Comparison of ENCODE assay signal across 8 cellular contexts in genomic region chr3:54891540-54891897, GRCh38. TPM values are rescaled to one million over a fixed set of nuclear protein-coding genes. Genes with fewer than 3 reads are reported as not detected.
A peak's percentile ranks its signal among the peaks of the same experiment; 100 is the strongest.
DNase-seq lines count a peak whose midpoint lies in the region; ATAC-seq and TF ChIP-seq lines count a peak whose summit lies in the region.

No MANE protein-coding gene starts in this region.

- H2BK20ac ChIP-seq in H9 (ENCODE audit: low read depth, low read length, poor library complexity, severe bottlenecking) = no peak overlapping the region

- no peak overlapping the region for H4K91ac ChIP-seq in H9 (ENCODE audit: insufficient read length, low read depth, low read length)

- H3K27ac Mint-ChIP-seq in H9 (peak overlapping the region in 2 of 3 experiments; percentile 48 to 87; a peak in 2 of 7 replicates), nephron progenitor cell (peak overlapping the region; percentile 38)

- H3K27me3 Mint-ChIP-seq in H9 (ENCODE audit: low read depth) = no peaks in the 10 kb centered on the region
- H3K27me3 Mint-ChIP-seq in nephron progenitor cell (ENCODE audit: low read depth, poor library complexity) = peaks cover 5% of the 10 kb centered on the region

- peak; percentile 61 for DNase-seq in H9
- peak; percentile 92 for DNase-seq in RWPE2 (ENCODE audit: low spot score)
- peak; percentile 95 to 98 for DNase-seq in fibroblast of lung (ENCODE audit: low read depth in 2 of 2)
- peak; percentile 37 for DNase-seq in nephron progenitor cell
- no peak for DNase-seq in T-helper 2 cell
- DNase-seq in stimulated activated CD4-positive, alpha-beta T cell treated with anti-CD3 and anti-CD28 coated beads, Interleukin-4, amount 100 ng/mL, for 4 hours = no peak
- no peak for DNase-seq in NOMO-1 treated with DMSO at 0.1 percent for 48 hours (lab: John Stamatoyannopoulos, UW; ENCODE audit: unreplicated experiment)

- TF ChIP-seq CTCF in H9 (conservative IDR thresholded peaks at IDR 0.05) (0 out of 3 replicates have a peak, but pooled peaks have one; percentile 12), RWPE2 (IDR thresholded peaks at IDR 0.05; ENCODE audit: poor library complexity, severe bottlenecking) (peak; percentile 36), fibroblast of lung (conservative IDR thresholded peaks at IDR 0.05 in 1 of 2, IDR thresholded peaks at IDR 0.05 in 1 of 2; ENCODE audit: low read depth in 1 of 2, low read length in 2 of 2) (peak; percentile 50 to 61), nephron progenitor cell (IDR thresholded peaks at IDR 0.05) (no peak)

- H3K4me1 Mint-ChIP-seq in H9 (peaks cover 15 to 19% of the 10 kb centered on the region in 2 experiments), nephron progenitor cell (peaks cover 19% of the 10 kb centered on the region)

- H2BK5ac ChIP-seq in H9 (ENCODE audit: insufficient read length, low read length) = no peak overlapping the region

- H3K14ac ChIP-seq in H9 (ENCODE audit: insufficient read depth, low read length) = no peak overlapping the region

- H3K23ac ChIP-seq in H9 (ENCODE audit: insufficient read length, low read depth, low read length) = no peak overlapping the region

- H3K79me1 ChIP-seq in H9 (ENCODE audit: insufficient read depth, low read depth, low read length, poor library complexity, severe bottlenecking) = no peaks in the 10 kb centered on the region

- H2BK15ac ChIP-seq in H9 (ENCODE audit: low read depth, low read length) = no peak overlapping the region

- H3K79me2 ChIP-seq in H9 (ENCODE audit: insufficient read depth, low read length) (no peaks in the 10 kb centered on the region), fibroblast of lung (ENCODE audit: control insufficient read depth, insufficient read depth, low read length) (no peaks in the 10 kb centered on the region)

- H2BK12ac ChIP-seq in H9 (ENCODE audit: insufficient read length, low read depth, low read length) = no peak overlapping the region

- H3K36me3 ChIP-seq in RWPE2 (ENCODE audit: low read depth) (no peaks in the 10 kb centered on the region), fibroblast of lung (ENCODE audit: control insufficient read depth, insufficient read depth, low read length) (no peaks in the 10 kb centered on the region)

- H3K4me3 ChIP-seq in RWPE2 (ENCODE audit: severe bottlenecking) (no peak overlapping the region), fibroblast of lung (replicated peaks in 1 of 4; ENCODE audit: control extremely low read depth in 1 of 4, insufficient read depth in 1 of 4, low read depth in 3 of 4, low read length in 4 of 4) (no peak overlapping the region)

- ATAC-seq in RWPE2 (ENCODE audit: low read depth) (peak; percentile 97), HG03520 (IDR thresholded peaks at IDR 0.05; ENCODE audit: unreplicated experiment) (no peak)

- H3T11ph ChIP-seq in H9 (ENCODE audit: low read length) = no peak overlapping the region

- H3K56ac ChIP-seq in H9 (ENCODE audit: insufficient read length, low read depth, low read length) = no peak overlapping the region

- H3K27me3 ChIP-seq in H9 (ENCODE audit: insufficient read depth, low read length) (no peaks in the 10 kb centered on the region), RWPE2 (ENCODE audit: insufficient read depth, poor library complexity, severe bottlenecking) (no peaks in the 10 kb centered on the region), fibroblast of lung (ENCODE audit: control insufficient read depth, insufficient read depth, low read length) (no peaks in the 10 kb centered on the region)

- H3K36me3 Mint-ChIP-seq in H9 (ENCODE audit: insufficient read depth in 1 of 3, low read depth in 3 of 3) (peaks cover 0 to 10% (median 10%) of the 10 kb centered on the region in 3 experiments; a peak in 3 of 7 replicates), nephron progenitor cell (ENCODE audit: low read depth) (no peaks in the 10 kb centered on the region)

- H3K9me3 Mint-ChIP-seq in H9 = no peaks in the 10 kb centered on the region; a peak in 1 of 5 replicates
- H3K9me3 Mint-ChIP-seq in nephron progenitor cell = no peaks in the 10 kb centered on the region

- no peaks in the 10 kb centered on the region for H3K23me2 ChIP-seq in H9 (ENCODE audit: insufficient read length, low read depth, low read length, poor library complexity, severe bottlenecking)

- H2AK5ac ChIP-seq in H9 (ENCODE audit: insufficient read length, low read length) = no peak overlapping the region

- H4K8ac ChIP-seq in H9 (replicated peaks; ENCODE audit: insufficient read length, low read depth, low read length) = no peak overlapping the region

- no peaks in the 10 kb centered on the region for H4K20me1 ChIP-seq in H9 (ENCODE audit: control insufficient read depth, insufficient read depth, insufficient read length)
- no peaks in the 10 kb centered on the region for H4K20me1 ChIP-seq in fibroblast of lung (ENCODE audit: control insufficient read depth, extremely low read depth, insufficient read depth, low read length)

- no peak overlapping the region for H3K27ac ChIP-seq in H9 (ENCODE audit: insufficient read length, low read depth, low read length)
- peak overlapping the region; percentile 79 for H3K27ac ChIP-seq in RWPE2 (ENCODE audit: poor library complexity, severe bottlenecking)
- H3K27ac ChIP-seq in fibroblast of lung (ENCODE audit: insufficient read depth, low read length) = no peak overlapping the region

- no peak overlapping the region for H4K5ac ChIP-seq in H9 (ENCODE audit: insufficient read length, low read depth, low read length)

- no peak overlapping the region for H3K18ac ChIP-seq in H9 (ENCODE audit: insufficient read length, low read depth, low read length)

- H3K4me3 Mint-ChIP-seq in H9 (no peak overlapping the region), nephron progenitor cell (no peak overlapping the region)

- H2AFZ ChIP-seq in H9 (ENCODE audit: low read length) (no peak overlapping the region), fibroblast of lung (ENCODE audit: low read length) (no peak overlapping the region)

- no CpG with 5 or more reads among the region's 5 CpGs for WGBS in H9 (ENCODE audit: extremely low coverage, insufficient read length, low lambda C conversion rate)

- H3K9me3 ChIP-seq in H9 (ENCODE audit: control insufficient read depth, low read depth, low read length) = no peaks in the 10 kb centered on the region
- no peaks in the 10 kb centered on the region for H3K9me3 ChIP-seq in RWPE2 (ENCODE audit: severe bottlenecking)
- no peaks in the 10 kb centered on the region for H3K9me3 ChIP-seq in fibroblast of lung (ENCODE audit: control insufficient read depth, insufficient read depth, low read depth, low read length)

- no peak overlapping the region for H2BK120ac ChIP-seq in H9 (ENCODE audit: low read depth, low read length, poor library complexity, severe bottlenecking)

- H3K4me2 ChIP-seq in H9 (ENCODE audit: insufficient read depth, insufficient read length, low read length) (no peak overlapping the region), fibroblast of lung (ENCODE audit: extremely low read depth, insufficient read depth, low read length) (no peak overlapping the region)

- H3K9ac ChIP-seq in H9 (ENCODE audit: extremely low read depth, insufficient read length, low read length) (no peak overlapping the region), fibroblast of lung (ENCODE audit: insufficient read depth, low read length) (no peak overlapping the region)

- H3K4ac ChIP-seq in H9 (ENCODE audit: low read depth, low read length) = no peak overlapping the region

- H3K4me1 ChIP-seq in H9 (ENCODE audit: insufficient read depth, low read length) (no peaks in the 10 kb centered on the region; the same call in 1 of the 2 replicates), RWPE2 (ENCODE audit: insufficient read depth, poor library complexity, severe bottlenecking) (peaks cover 30% of the 10 kb centered on the region), fibroblast of lung (ENCODE audit: control insufficient read depth, extremely low read depth, insufficient read depth, low read length) (peaks cover 17% of the 10 kb centered on the region)

RNA-seq across cellular contexts. Expression of gene LRTM1, which starts 36.3 kb away (rescaled TPM):
- total RNA-seq in H9 (2021) (not detected in 2 replicates), fibroblast of lung (not detected in 2 replicates)
- polyA plus RNA-seq in fibroblast of lung = 0.43 TPM in 1 of 2 replicates, not detected in the other
- 0.15 TPM in 1 of 2 replicates, not detected in the other for polyA plus RNA-seq in fibroblast of lung (2012)
- not detected in 2 replicates for polyA minus RNA-seq in fibroblast of lung (ENCODE audit: low replicate concordance)

Comparison
In these comparisons a context has a peak if more than half of its experiments do, and no peak if none do; other contexts are left out.
1. DNase-seq: peak in H9 (single experiment), RWPE2 (single experiment), fibroblast of lung (2 of 2) and nephron progenitor cell (single experiment); none in T-helper 2 cell (0 of 5), stimulated activated CD4-positive, alpha-beta T cell treated with anti-CD3 and anti-CD28 coated beads, Interleukin-4, amount 100 ng/mL, for 4 hours (0 of 2) and NOMO-1 treated with DMSO at 0.1 percent for 48 hours (single experiment).